9 cellular contexts compared by ENCODE assay signal in the genomic region with DNA sequence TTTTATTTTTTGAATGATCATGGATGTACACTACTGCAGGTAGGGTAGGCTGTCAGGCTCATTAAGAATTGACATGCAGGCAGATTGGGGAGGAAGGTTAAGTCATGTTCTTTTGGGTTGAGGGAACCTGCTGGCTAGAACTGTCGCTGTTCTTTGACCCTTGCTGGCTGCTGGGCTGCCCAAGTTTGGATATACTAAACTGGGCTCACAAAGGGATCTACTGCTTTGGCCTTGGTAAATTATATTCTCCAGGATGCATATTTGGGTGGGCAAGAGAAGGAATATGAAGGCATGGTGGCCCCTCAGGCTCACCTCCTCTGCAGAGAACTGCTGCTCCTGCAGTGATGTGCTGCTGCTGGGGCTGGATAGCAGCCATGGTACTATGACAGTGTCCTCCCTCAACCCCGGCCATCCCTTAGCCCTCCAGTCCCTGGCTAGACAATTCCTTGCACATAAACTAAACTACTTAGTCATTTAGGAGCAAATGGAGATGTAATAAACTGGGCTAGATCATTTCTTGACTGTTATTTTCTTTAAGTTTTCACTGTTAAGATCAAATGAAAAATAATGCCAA. TPM values are rescaled to one million over a fixed set of nuclear protein-coding genes. Genes with fewer than 3 reads are reported as not detected.
DNase-seq lines count a peak whose midpoint lies in the region; ATAC-seq and TF ChIP-seq lines count a peak whose summit lies in the region.
"Had no signal": no experiment of that assay in that cellular context is flagged by ENCODE, and none has a peak within 500 bp of the region (broad histone marks: within the 10 kb centered on the region; RNA-seq: fewer than 3 reads in every experiment).

No MANE protein-coding gene starts in this region.

- H3K4ac ChIP-seq in neuronal stem cell (ENCODE audit: low read length): no peak overlapping the region

- no peak overlapping the region for H3K4me3 ChIP-seq in BLaER1 treated with 17β-estradiol and CSF1 and Interleukin-3, amounts not matched to agents 10 nM and 100 nM
- H3K4me3 ChIP-seq in neuronal stem cell (ENCODE audit: low read length in 2 of 2): no peak overlapping the region

- in situ Hi-C loops in G401 (cut with HindIII; ENCODE audit: low sequenced_read_pairs): no loop called here

- H3K36me3 ChIP-seq in BLaER1 treated with 17β-estradiol and CSF1 and Interleukin-3, amounts not matched to agents 10 nM and 100 nM: peaks cover 4 to 71% (median 29%) of the 10 kb centered on the region in 11 experiments
- peaks cover 0 to 2% of the 10 kb centered on the region in 2 donors for H3K36me3 ChIP-seq in neuronal stem cell (replicated peaks in 1 of 2; ENCODE audit: control insufficient read depth in 2 of 2, insufficient read depth in 2 of 2, low read length in 2 of 2)

- H3K79me1 ChIP-seq in neuronal stem cell (ENCODE audit: low read depth, low read length): no peaks in the 10 kb centered on the region

- no peak overlapping the region for H2BK120ac ChIP-seq in neuronal stem cell (ENCODE audit: low read depth, low read length)

- peak overlapping the region; percentile 23 for H3K18ac ChIP-seq in neuronal stem cell (ENCODE audit: low read length)

- no peak overlapping the region for H2BK5ac ChIP-seq in neuronal stem cell (ENCODE audit: low read length)

- H2AK5ac ChIP-seq in neuronal stem cell (ENCODE audit: low read depth, low read length): no peak overlapping the region

- H4K91ac ChIP-seq in neuronal stem cell (ENCODE audit: low read depth, low read length, poor library complexity): no peak overlapping the region

- peak overlapping the region in 3 of 11 experiments; percentile 73 to 97 (median 89); a peak in 3 of 22 replicates for H3K27ac ChIP-seq in BLaER1 treated with 17β-estradiol and CSF1 and Interleukin-3, amounts not matched to agents 10 nM and 100 nM
- H3K27ac ChIP-seq in epithelial cell of prostate (peak overlapping the region; percentile 91), neuronal stem cell (replicated peaks; ENCODE audit: low read length) (no peak overlapping the region)

- TF ChIP-seq POLR2A in GM18505 (IDR thresholded peaks at IDR 0.05; ENCODE audit: borderline replicate concordance, extremely low read depth, insufficient read depth, insufficient read length): no peak

- H3K4me2 ChIP-seq in BLaER1 treated with 17β-estradiol and CSF1 and Interleukin-3, amounts not matched to agents 10 nM and 100 nM: peak overlapping the region in 7 of 11 experiments; percentile 4 to 98 (median 79); a peak in 12 of 22 replicates
- no peak overlapping the region for H3K4me2 ChIP-seq in neuronal stem cell (ENCODE audit: insufficient read depth, low read length, poor library complexity, severe bottlenecking)

- no peaks in the 10 kb centered on the region for H3K9me3 ChIP-seq in BLaER1 treated with 17β-estradiol and CSF1 and Interleukin-3, amounts not matched to agents 10 nM and 100 nM (replicated peaks in 1 of 11)
- no peaks in the 10 kb centered on the region for H3K9me3 ChIP-seq in neuronal stem cell (replicated peaks in 1 of 2; ENCODE audit: control insufficient read depth in 2 of 2, insufficient read depth in 1 of 2, low read depth in 1 of 2, low read length in 2 of 2)

- no peak overlapping the region for H2AFZ ChIP-seq in neuronal stem cell (ENCODE audit: low read length)

- H3K27me3 ChIP-seq in BLaER1 treated with 17β-estradiol and CSF1 and Interleukin-3, amounts not matched to agents 10 nM and 100 nM: no peaks in the 10 kb centered on the region
- H3K27me3 ChIP-seq in neuronal stem cell (ENCODE audit: control insufficient read depth in 3 of 3, insufficient read depth in 3 of 3, low read depth in 1 of 3, low read length in 3 of 3): no peaks in the 10 kb centered on the region

- H2BK15ac ChIP-seq in neuronal stem cell (ENCODE audit: low read length): no peak overlapping the region

- peak; percentile 26 for DNase-seq in M059J (ENCODE audit: low read depth)
- no peak for DNase-seq in epithelial cell of prostate (ENCODE audit: low read depth, low spot score)
- DNase-seq in neuronal stem cell (ENCODE audit: low spot score): no peak
- DNase-seq in G401 (ENCODE audit: low spot score): no peak
- no peak for DNase-seq in ecto neural progenitor cell (ENCODE audit: low spot score)
- DNase-seq in T-helper 2 cell: no peak
- DNase-seq: aorta had no signal

- no peak for ATAC-seq in GM18505 (IDR thresholded peaks at IDR 0.05; ENCODE audit: unreplicated experiment)

- peaks cover 37 to 97% (median 75%) of the 10 kb centered on the region in 10 experiments for H3K4me1 ChIP-seq in BLaER1 treated with 17β-estradiol and CSF1 and Interleukin-3, amounts not matched to agents 10 nM and 100 nM
- H3K4me1 ChIP-seq in neuronal stem cell (ENCODE audit: control insufficient read depth in 2 of 2, insufficient read depth in 1 of 2, low read depth in 1 of 2, low read length in 2 of 2): peaks cover 16 to 33% of the 10 kb centered on the region in 2 donors

- H3K23ac ChIP-seq in neuronal stem cell (ENCODE audit: low read depth, low read length, poor library complexity): no peak overlapping the region

- peaks cover 87 to 100% (median 100%) of the 10 kb centered on the region in 11 experiments for H4K20me1 ChIP-seq in BLaER1 treated with 17β-estradiol and CSF1 and Interleukin-3, amounts not matched to agents 10 nM and 100 nM

- H3K9ac ChIP-seq in BLaER1 treated with 17β-estradiol and CSF1 and Interleukin-3, amounts not matched to agents 10 nM and 100 nM: no peak overlapping the region; a peak in 1 of 22 replicates
- no peak overlapping the region for H3K9ac ChIP-seq in neuronal stem cell (ENCODE audit: low read depth, low read length, poor library complexity)

- H2BK12ac ChIP-seq in neuronal stem cell (ENCODE audit: low read length): no peak overlapping the region

- no peak overlapping the region for H3K14ac ChIP-seq in neuronal stem cell (ENCODE audit: low read length)

- no peak overlapping the region for H4K8ac ChIP-seq in neuronal stem cell (ENCODE audit: low read depth, low read length)

- WGBS in neuronal stem cell (ENCODE audit: extremely low coverage in 2 of 2, insufficient read length in 2 of 2, insufficient replicate concordance in 1 of 2), 2 donors: no CpG with 5 or more reads among the region's 2 CpGs

RNA-seq across cellular contexts. Expression of gene ATP1A1, which starts 6.1 kb away (rescaled TPM):
- 94.3 and 134 TPM in 2 replicates for total RNA-seq in M059J (2014; rRNA removed; shearing (Covaris generic))
- 90.7 TPM for polyA plus RNA-seq in neuronal stem cell (2013, experiment 1 of 2)
- polyA plus RNA-seq in neuronal stem cell (2013, experiment 2 of 2): 87.6 TPM
- 99.3 and 135 TPM in 2 replicates for total RNA-seq in G401 (2014; rRNA removed; shearing (Covaris generic))
